In genomic region chr9:78932849-78933627, GRCh38 we compare ENCODE assay signal across 1 cellular context.
TF ChIP-seq lines count a peak whose summit lies in the region.

No MANE protein-coding gene starts in this region.

TF ChIP-seq in A549, 52 proteins besides CTCF, POLR2A, EP300 and RAD21 (continued from another document):
- TF ChIP-seq KDM5A (IDR thresholded peaks at IDR 0.05) = no peak
- TF ChIP-seq PBX3 (IDR thresholded peaks at IDR 0.05) = no peak
- TF ChIP-seq POLR2AphosphoS2 (conservative IDR thresholded peaks at IDR 0.05; ENCODE audit: low read length) = no peak
- TF ChIP-seq CBX2 (IDR thresholded peaks at IDR 0.05; ENCODE audit: borderline replicate concordance, low read depth) = no peak
- TF ChIP-seq HEYL (CRISPR knock-in tag; IDR thresholded peaks at IDR 0.05) = no peak
- TF ChIP-seq CHD2 (IDR thresholded peaks at IDR 0.05; ENCODE audit: low read length, partially characterized antibody) = no peak
- TF ChIP-seq JUNB (IDR thresholded peaks at IDR 0.05) = peak; percentile 52
TF ChIP-seq in A549: peak in this region for 5.
